In the genomic region with DNA sequence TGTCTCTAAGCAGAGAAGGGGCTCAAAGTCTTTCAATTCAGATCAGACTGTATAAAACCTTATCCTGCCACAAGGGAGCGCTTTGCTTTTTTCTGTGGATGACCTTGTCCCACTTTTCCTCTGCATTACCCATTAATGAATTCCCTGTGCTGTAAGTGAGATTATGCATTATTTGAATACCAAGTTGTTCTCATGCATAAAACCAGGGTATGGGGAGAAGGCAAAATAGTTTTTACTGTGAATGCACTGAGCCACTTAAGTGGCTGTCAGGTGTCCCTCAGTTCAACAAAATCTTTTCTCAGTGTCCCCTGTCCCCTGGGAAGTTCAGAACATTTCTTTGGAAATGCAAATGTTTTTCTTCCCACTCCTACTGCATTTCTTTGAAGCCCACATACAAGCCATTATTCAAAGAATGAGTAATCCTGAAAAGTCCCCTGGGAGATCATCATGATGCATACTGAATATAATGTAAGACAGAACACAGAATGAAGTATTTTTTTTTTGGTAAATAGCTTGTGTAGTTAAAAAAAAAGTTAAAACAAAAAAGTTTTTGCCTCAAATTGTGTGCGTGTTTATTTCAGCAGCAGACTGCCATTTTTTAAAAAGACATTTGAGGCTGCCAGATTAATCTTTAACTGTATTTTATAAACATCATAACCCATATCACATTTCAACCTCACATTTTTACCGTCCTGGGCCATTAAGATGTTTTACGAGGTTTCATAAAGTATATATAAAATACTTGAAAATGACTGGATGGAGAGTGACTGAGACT, we compare ENCODE assay signal across 8 cellular contexts.
DNase-seq lines count a peak whose midpoint lies in the region; ATAC-seq, FAIRE-seq and TF ChIP-seq lines count a peak whose summit lies in the region.

No MANE protein-coding gene starts in this region.

- H3K79me2 ChIP-seq in OCI-LY1 (ENCODE audit: insufficient read depth, low read length), result no peaks in the 10 kb centered on the region

- no peak overlapping the region for H3K4me2 ChIP-seq in OCI-LY1 (ENCODE audit: low read length)

- H3K4me3 ChIP-seq in OCI-LY1 (ENCODE audit: low read depth, low read length, poor library complexity, severe bottlenecking), result no peak overlapping the region

- ATAC-seq in Right ventricle myocardium inferior, result no peak

- peak; percentile 77 for TF ChIP-seq CTCF in OCI-LY1 (IDR thresholded peaks at IDR 0.05; ENCODE audit: low read length)

- no peak overlapping the region for H3K9ac ChIP-seq in OCI-LY1 (ENCODE audit: low read length)

- no peaks in the 10 kb centered on the region for H3K9me3 ChIP-seq in OCI-LY1 (ENCODE audit: low read length)

- H3K36me3 ChIP-seq in OCI-LY1 (ENCODE audit: insufficient read depth, low read length), result no peaks in the 10 kb centered on the region

- no peaks in the 10 kb centered on the region for H4K20me1 ChIP-seq in OCI-LY1 (ENCODE audit: insufficient read depth, low read length)

- DNase-seq in NCI-H2107 treated with DMSO at 0.1 percent for 48 hours (lab: John Stamatoyannopoulos, UW; ENCODE audit: unreplicated experiment) (peak; percentile 70), NCI-H2107 (lab: John Stamatoyannopoulos, UW) (no peak), foreskin melanocyte (peak; percentile 28), superior temporal gyrus (ENCODE audit: extremely low spot score) (peak; percentile 49), CD1c-positive myeloid dendritic cell (ENCODE audit: extremely low spot score) (no peak), Right ventricle myocardium inferior (ENCODE audit: missing footprints) (no peak), GM19239 (ENCODE audit: insufficient read length, low spot score) (no peak)

- no peak for FAIRE-seq in GM19239 (lab: Jason Lieb, UNC)

- H3K9me2 ChIP-seq in OCI-LY1 (ENCODE audit: low read depth, low read length), result no peaks in the 10 kb centered on the region

- no peak overlapping the region for H3K27ac ChIP-seq in OCI-LY1 (ENCODE audit: low read depth, low read length, poor library complexity, severe bottlenecking)

- intact Hi-C loops in Right ventricle myocardium inferior (cut with DNase I), result no loop called here

- H2AFZ ChIP-seq in OCI-LY1 (ENCODE audit: low read length), result no peak overlapping the region

- no peaks in the 10 kb centered on the region for H3K27me3 ChIP-seq in OCI-LY1 (ENCODE audit: insufficient read depth, low read length)

- no peaks in the 10 kb centered on the region for H3K4me1 ChIP-seq in OCI-LY1 (ENCODE audit: insufficient read depth, low read length, severe bottlenecking)

- no peaks in the 10 kb centered on the region for H3F3A ChIP-seq in OCI-LY1 (ENCODE audit: insufficient read depth, low read length)

Comparison
In these comparisons a context has a peak if more than half of its experiments do, and no peak if none do; other contexts are left out.
1. DNase-seq: peak in NCI-H2107 treated with DMSO at 0.1 percent for 48 hours (single experiment), foreskin melanocyte (single experiment) and superior temporal gyrus (single experiment); none in NCI-H2107 (single experiment), CD1c-positive myeloid dendritic cell (single experiment), Right ventricle myocardium inferior (single experiment) and GM19239 (single experiment).